In the genomic region with DNA sequence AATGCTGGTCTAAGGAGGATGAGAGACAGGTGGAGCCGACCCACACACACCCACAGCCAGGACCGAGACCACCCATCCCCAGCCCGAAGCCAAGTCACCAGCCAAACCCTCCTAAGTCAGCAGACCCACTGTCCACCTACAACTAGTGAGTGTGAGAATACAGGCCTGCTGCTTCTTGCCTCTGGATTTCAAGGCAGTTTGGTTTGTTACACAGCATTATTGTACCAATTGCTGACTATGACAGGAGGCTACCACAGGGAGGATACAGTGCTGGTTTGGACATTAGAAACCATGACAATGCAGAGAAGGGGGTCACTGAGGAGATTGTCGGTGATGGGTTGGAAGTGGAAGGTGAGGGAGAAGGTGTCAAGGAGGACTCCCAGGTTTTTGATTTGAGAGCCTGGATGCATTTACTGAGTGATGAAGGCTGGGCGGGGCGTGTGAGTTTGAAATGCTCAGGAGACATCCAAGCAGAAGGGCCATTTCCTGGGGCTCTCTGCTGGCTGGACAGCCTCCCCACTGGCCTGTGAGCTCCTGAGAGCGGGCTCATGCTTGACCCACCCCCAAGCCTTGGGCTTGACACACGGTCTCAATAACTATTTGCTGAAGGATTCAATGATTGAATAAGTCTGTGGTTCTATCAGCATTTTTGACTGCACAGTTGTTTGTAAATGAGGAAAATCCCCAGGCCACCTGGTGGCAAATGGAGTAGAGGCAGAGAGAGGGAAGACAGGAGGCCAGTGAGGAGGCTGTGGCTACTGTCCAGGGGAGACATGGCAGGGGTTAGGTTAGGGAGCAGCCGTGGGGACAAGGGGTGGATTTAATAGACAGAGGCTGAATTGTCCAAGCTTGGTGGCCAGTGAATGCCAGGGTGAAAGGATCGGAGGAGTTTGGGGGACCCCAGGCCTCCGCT, we compare ENCODE assay signal across 17 cellular contexts. TPM values are rescaled to one million over a fixed set of nuclear protein-coding genes. Genes with fewer than 3 reads are reported as not detected.
DNase-seq lines count a peak whose midpoint lies in the region; ATAC-seq and TF ChIP-seq lines count a peak whose summit lies in the region.
"Had no signal": no experiment of that assay in that cellular context is flagged by ENCODE, and none has a peak within 500 bp of the region (broad histone marks: within the 10 kb centered on the region; RNA-seq: fewer than 3 reads in every experiment).

No MANE protein-coding gene starts in this region.

- peak overlapping the region; percentile 94 for H3K27ac Mint-ChIP-seq in T-helper 2 cell treated with Interferon-gamma antibody and Interleukin-4, amounts not matched to agents 5 μg/mL and 100 μg/mL, for 36 hours
- H3K27ac Mint-ChIP-seq in IgD-negative memory B cell (peak overlapping the region; percentile 97 to 99 (median 99)), progenitor cell of endocrine pancreas (peak overlapping the region; percentile 20)
- H3K27ac Mint-ChIP-seq in activated naive CD8-positive, alpha-beta T cell treated with anti-CD3 and anti-CD28 coated beads, Interleukin-2, amount 50 U/mL, for 24 hours: peak overlapping the region; percentile 94

- H3K27me3 Mint-ChIP-seq in T-helper 2 cell treated with Interferon-gamma antibody and Interleukin-4, amounts not matched to agents 5 μg/mL and 100 μg/mL, for 36 hours (ENCODE audit: low read depth): no peaks in the 10 kb centered on the region
- H3K27me3 Mint-ChIP-seq in IgD-negative memory B cell: no peaks in the 10 kb centered on the region
- no peaks in the 10 kb centered on the region for H3K27me3 Mint-ChIP-seq in activated naive CD8-positive, alpha-beta T cell treated with anti-CD3 and anti-CD28 coated beads, Interleukin-2, amount 50 U/mL, for 24 hours
- H3K27me3 Mint-ChIP-seq in progenitor cell of endocrine pancreas: peaks cover 11% of the 10 kb centered on the region

- no peak for TF ChIP-seq CTCF in progenitor cell of endocrine pancreas (IDR thresholded peaks at IDR 0.05; ENCODE audit: unreplicated experiment)

- H3K4me3 Mint-ChIP-seq in T-helper 2 cell treated with Interferon-gamma antibody and Interleukin-4, amounts not matched to agents 5 μg/mL and 100 μg/mL, for 36 hours: peak overlapping the region; percentile 50
- peak overlapping the region; percentile 39 to 92 (median 74) for H3K4me3 Mint-ChIP-seq in IgD-negative memory B cell
- no peak overlapping the region for H3K4me3 Mint-ChIP-seq in activated naive CD8-positive, alpha-beta T cell treated with anti-CD3 and anti-CD28 coated beads, Interleukin-2, amount 50 U/mL, for 24 hours
- H3K4me3 Mint-ChIP-seq in progenitor cell of endocrine pancreas (ENCODE audit: low read depth): no peak overlapping the region

- no peak for DNase-seq in T-helper 2 cell treated with Interferon-gamma antibody and Interleukin-4, amounts not matched to agents 5 μg/mL and 100 μg/mL, for 36 hours (ENCODE audit: low spot score)
- DNase-seq in T-helper 2 cell (no peak), progenitor cell of endocrine pancreas (ENCODE audit: low spot score, unreplicated experiment) (no peak), substantia nigra (lab: John Stamatoyannopoulos, UW) (no peak)
- DNase-seq in activated naive CD8-positive, alpha-beta T cell treated with anti-CD3 and anti-CD28 coated beads, Interleukin-2, amount 50 U/mL, for 24 hours: no peak
- DNase-seq in stimulated activated CD4-positive, alpha-beta T cell treated with anti-CD3 and anti-CD28 coated beads, Interleukin-4, amount 100 ng/mL, for 24 hours: no peak
- DNase-seq: 8988T; DMS 273 treated with DMSO at 0.1 percent for 48 hours; effector CD4-positive, alpha-beta T cell; kidney; NCI-H1436 treated with DMSO at 0.1 percent for 48 hours; trophoblast cell had no signal

- no peak overlapping the region for H3K27ac ChIP-seq in substantia nigra (ENCODE audit: low read depth, low read length, poor library complexity, severe bottlenecking)

- no peak for ATAC-seq in activated naive CD8-positive, alpha-beta T cell treated with anti-CD3 and anti-CD28 coated beads, Interleukin-2, amount 50 U/mL, for 24 hours
- no peak for ATAC-seq in GM18909 (IDR thresholded peaks at IDR 0.05; ENCODE audit: poor library complexity, unreplicated experiment)
- ATAC-seq: sciatic nerve had no signal

- peaks cover 79% of the 10 kb centered on the region for H3K4me1 Mint-ChIP-seq in T-helper 2 cell treated with Interferon-gamma antibody and Interleukin-4, amounts not matched to agents 5 μg/mL and 100 μg/mL, for 36 hours (ENCODE audit: low read depth)
- H3K4me1 Mint-ChIP-seq in IgD-negative memory B cell (peaks cover 54 to 84% (median 82%) of the 10 kb centered on the region in 3 donors), progenitor cell of endocrine pancreas (ENCODE audit: low read depth) (peaks cover 5% of the 10 kb centered on the region)
- peaks cover 97% of the 10 kb centered on the region for H3K4me1 Mint-ChIP-seq in activated naive CD8-positive, alpha-beta T cell treated with anti-CD3 and anti-CD28 coated beads, Interleukin-2, amount 50 U/mL, for 24 hours

- H3K36me3 Mint-ChIP-seq in T-helper 2 cell treated with Interferon-gamma antibody and Interleukin-4, amounts not matched to agents 5 μg/mL and 100 μg/mL, for 36 hours (ENCODE audit: low read depth): peaks cover 65% of the 10 kb centered on the region
- H3K36me3 Mint-ChIP-seq in IgD-negative memory B cell (peaks cover 12% of the 10 kb centered on the region), progenitor cell of endocrine pancreas (ENCODE audit: insufficient read depth) (no peaks in the 10 kb centered on the region)
- peaks cover 55% of the 10 kb centered on the region for H3K36me3 Mint-ChIP-seq in activated naive CD8-positive, alpha-beta T cell treated with anti-CD3 and anti-CD28 coated beads, Interleukin-2, amount 50 U/mL, for 24 hours (ENCODE audit: low read depth)

- H3K9me3 Mint-ChIP-seq in T-helper 2 cell treated with Interferon-gamma antibody and Interleukin-4, amounts not matched to agents 5 μg/mL and 100 μg/mL, for 36 hours: peaks cover 13% of the 10 kb centered on the region
- H3K9me3 Mint-ChIP-seq in IgD-negative memory B cell: peaks cover 0 to 3% (median 1%) of the 10 kb centered on the region in 3 donors
- H3K9me3 Mint-ChIP-seq in activated naive CD8-positive, alpha-beta T cell treated with anti-CD3 and anti-CD28 coated beads, Interleukin-2, amount 50 U/mL, for 24 hours: peaks cover 4% of the 10 kb centered on the region
- H3K9me3 Mint-ChIP-seq in progenitor cell of endocrine pancreas (ENCODE audit: low read depth): no peaks in the 10 kb centered on the region

RNA-seq across cellular contexts. Expression of gene SSTR3, which starts 9.4 kb away (rescaled TPM):
- 0.95 TPM for polyA plus RNA-seq in IgD-negative memory B cell
- 1.3 and 1.9 TPM in 2 replicates for total RNA-seq in progenitor cell of endocrine pancreas
- total RNA-seq: astrocyte, myocyte, sciatic nerve had no signal

RNA-seq across cellular contexts. Expression of gene RAC2, which starts 22.4 kb away (rescaled TPM):
- polyA plus RNA-seq in IgD-negative memory B cell: 1,067 TPM
- total RNA-seq in progenitor cell of endocrine pancreas: 1.7 and 1.9 TPM in 2 replicates
- total RNA-seq: myocyte had no signal

RNA-seq across cellular contexts. Expression of gene C1QTNF6, which starts 33.6 kb away (rescaled TPM):
- 1.0 TPM for polyA plus RNA-seq in IgD-negative memory B cell
- total RNA-seq in progenitor cell of endocrine pancreas: 13.8 and 14.5 TPM in 2 replicates

Comparison
In these comparisons a context has a peak if more than half of its experiments do, and no peak if none do; other contexts are left out.
1. H3K27ac Mint-ChIP-seq: peak in every context shown above with its lines; median percentile 99 in IgD-negative memory B cell; 94 in T-helper 2 cell treated with Interferon-gamma antibody and Interleukin-4, amounts not matched to agents 5 μg/mL and 100 μg/mL, for 36 hours; 94 in activated naive CD8-positive, alpha-beta T cell treated with anti-CD3 and anti-CD28 coated beads, Interleukin-2, amount 50 U/mL, for 24 hours; 20 in progenitor cell of endocrine pancreas.
2. H3K4me3 Mint-ChIP-seq: peak in T-helper 2 cell treated with Interferon-gamma antibody and Interleukin-4, amounts not matched to agents 5 μg/mL and 100 μg/mL, for 36 hours (single experiment) and IgD-negative memory B cell (4 of 4); none in activated naive CD8-positive, alpha-beta T cell treated with anti-CD3 and anti-CD28 coated beads, Interleukin-2, amount 50 U/mL, for 24 hours (single experiment) and progenitor cell of endocrine pancreas (single experiment).